ENCODE assay signal across 15 cellular contexts in genomic region chrX:105651052-105651451, GRCh38.
DNase-seq lines count a peak whose midpoint lies in the region; ATAC-seq and TF ChIP-seq lines count a peak whose summit lies in the region.
"Had no signal": no experiment of that assay in that cellular context is flagged by ENCODE, and none has a peak within 500 bp of the region (broad histone marks: within the 10 kb centered on the region; RNA-seq: fewer than 3 reads in every experiment).

No MANE protein-coding gene starts in this region.

- H3K36me3 Mint-ChIP-seq in nephron (ENCODE audit: low read depth), result no peaks in the 10 kb centered on the region
- peaks cover 5% of the 10 kb centered on the region for H3K36me3 Mint-ChIP-seq in natural killer cell treated with Interleukin-12 subunit alpha and Interleukin-12 subunit beta and Interleukin-15 and Interleukin-18, amount 100 ng/mL, for 72 hours
- H3K36me3 Mint-ChIP-seq: CD4-positive, alpha-beta memory T cell had no signal

- no peak for TF ChIP-seq CTCF in cardiac fibroblast (IDR thresholded peaks at IDR 0.05; ENCODE audit: low read depth, low read length)
- TF ChIP-seq CTCF in fibroblast of pulmonary artery (IDR thresholded peaks at IDR 0.05; ENCODE audit: low read length, missing control alignments), result no peak
- TF ChIP-seq CTCF in nephron (IDR thresholded peaks at IDR 0.05; ENCODE audit: unreplicated experiment in 3 of 3), result no peak

- DNase-seq in cardiac fibroblast (ENCODE audit: low read depth in 2 of 2), result peak; percentile 5 to 35
- peak; percentile 10 for DNase-seq in fibroblast of pulmonary artery (ENCODE audit: low read depth)
- no peak for DNase-seq in activated CD4-positive, alpha-beta T cell treated with anti-CD3 and anti-CD28 coated beads, Interleukin-2, amount 50 U/mL, for 1 hour
- DNase-seq in natural killer cell treated with Interleukin-12 subunit alpha and Interleukin-12 subunit beta and Interleukin-15 and Interleukin-18, amount 100 ng/mL, for 72 hours (ENCODE audit: low spot score), result no peak
- no peak for DNase-seq in DMS 273 (lab: John Stamatoyannopoulos, UW; ENCODE audit: unreplicated experiment)
- DNase-seq: C1 segment of cervical spinal cord; Calu3; CD4-positive, alpha-beta memory T cell; COR-L47; DMS153; DND-41; H9; HFFc6 had no signal

- H3K4me3 ChIP-seq in cardiac fibroblast (replicated peaks in 1 of 2; ENCODE audit: low read depth in 2 of 2, low read length in 2 of 2), result no peak overlapping the region
- no peak overlapping the region for H3K4me3 ChIP-seq in fibroblast of pulmonary artery (replicated peaks; ENCODE audit: low read depth, low read length)
- H3K4me3 ChIP-seq: GM23338 had no signal

- peaks cover 2% of the 10 kb centered on the region for H3K9me3 Mint-ChIP-seq in nephron
- peaks cover 8% of the 10 kb centered on the region for H3K9me3 Mint-ChIP-seq in natural killer cell treated with Interleukin-12 subunit alpha and Interleukin-12 subunit beta and Interleukin-15 and Interleukin-18, amount 100 ng/mL, for 72 hours
- H3K9me3 Mint-ChIP-seq: GM23338 had no signal

- H3K27ac Mint-ChIP-seq in nephron, result peak overlapping the region; percentile 7 to 90 (median 80)
- no peak overlapping the region for H3K27ac Mint-ChIP-seq in natural killer cell treated with Interleukin-12 subunit alpha and Interleukin-12 subunit beta and Interleukin-15 and Interleukin-18, amount 100 ng/mL, for 72 hours
- H3K27ac Mint-ChIP-seq: CD4-positive, alpha-beta memory T cell; GM23338; H9; HFFc6 had no signal

- H3K4me1 Mint-ChIP-seq in nephron, result peaks cover 40% of the 10 kb centered on the region
- H3K4me1 Mint-ChIP-seq in natural killer cell treated with Interleukin-12 subunit alpha and Interleukin-12 subunit beta and Interleukin-15 and Interleukin-18, amount 100 ng/mL, for 72 hours (ENCODE audit: low read depth in 2 of 2), result no peaks in the 10 kb centered on the region
- H3K4me1 Mint-ChIP-seq: CD4-positive, alpha-beta memory T cell had no signal

- H3K27me3 Mint-ChIP-seq in nephron (ENCODE audit: low read depth), result no peaks in the 10 kb centered on the region
- H3K27me3 Mint-ChIP-seq in natural killer cell treated with Interleukin-12 subunit alpha and Interleukin-12 subunit beta and Interleukin-15 and Interleukin-18, amount 100 ng/mL, for 72 hours, result peaks cover 0 to 2% of the 10 kb centered on the region in 2 donors
- H3K27me3 Mint-ChIP-seq: CD4-positive, alpha-beta memory T cell had no signal

- ATAC-seq in natural killer cell treated with Interleukin-12 subunit alpha and Interleukin-12 subunit beta and Interleukin-15 and Interleukin-18, amount 100 ng/mL, for 72 hours, result no peak
- ATAC-seq: GM23338 had no signal

- no peak overlapping the region for H3K4me3 Mint-ChIP-seq in nephron
- no peak overlapping the region for H3K4me3 Mint-ChIP-seq in natural killer cell treated with Interleukin-12 subunit alpha and Interleukin-12 subunit beta and Interleukin-15 and Interleukin-18, amount 100 ng/mL, for 72 hours
- H3K4me3 Mint-ChIP-seq: CD4-positive, alpha-beta memory T cell; GM23338; H9; HFFc6 had no signal

Comparison
In these comparisons a context has a peak if more than half of its experiments do, and no peak if none do; other contexts are left out.
1. DNase-seq: peak in cardiac fibroblast (2 of 2) and fibroblast of pulmonary artery (single experiment); none in activated CD4-positive, alpha-beta T cell treated with anti-CD3 and anti-CD28 coated beads, Interleukin-2, amount 50 U/mL, for 1 hour (single experiment), natural killer cell treated with Interleukin-12 subunit alpha and Interleukin-12 subunit beta and Interleukin-15 and Interleukin-18, amount 100 ng/mL, for 72 hours (single experiment) and DMS 273 (single experiment).
2. H3K27ac Mint-ChIP-seq: peak in nephron (3 of 3); none in natural killer cell treated with Interleukin-12 subunit alpha and Interleukin-12 subunit beta and Interleukin-15 and Interleukin-18, amount 100 ng/mL, for 72 hours (0 of 2).